Comparison of ENCODE assay signal across 1 cellular context in the genomic region with DNA sequence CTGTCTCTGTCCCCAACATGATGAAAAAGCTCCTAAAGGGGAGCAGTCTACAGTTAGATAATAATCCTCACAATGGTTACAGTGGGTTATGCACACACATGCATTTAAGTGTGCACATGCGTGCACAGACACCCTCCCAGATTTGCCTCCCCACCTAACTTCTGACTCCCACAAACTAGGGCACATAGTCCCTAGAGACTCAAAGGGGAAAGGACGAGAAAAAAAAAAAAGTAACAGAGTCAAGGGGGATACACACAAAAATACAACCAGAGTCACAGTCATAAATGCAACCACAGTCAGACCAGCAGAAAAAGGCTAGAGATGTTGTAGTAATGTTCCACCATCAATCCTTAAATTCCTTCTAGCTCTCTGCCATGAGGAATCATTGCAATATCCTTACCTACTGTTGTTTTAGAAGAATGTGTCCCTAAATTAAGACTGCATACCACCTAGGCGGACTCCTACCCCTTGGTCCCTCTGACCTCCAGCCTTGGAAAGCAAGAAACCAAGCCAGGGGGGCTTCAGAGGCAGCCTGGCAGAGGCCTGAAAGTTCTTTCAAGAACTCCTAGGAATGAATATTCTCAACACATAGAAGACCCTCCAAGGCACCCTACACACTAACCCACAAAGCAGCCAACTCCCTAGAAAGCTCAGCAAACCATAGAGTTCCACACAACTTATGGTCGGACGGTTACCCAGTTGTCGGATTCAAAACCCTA.
TF ChIP-seq lines count a peak whose summit lies in the region.

No MANE protein-coding gene starts in this region.

TF ChIP-seq in WTC11, 78 proteins besides CTCF, POLR2A, EP300 and RAD21 (continued from another document):
- TF ChIP-seq SMAD3 (CRISPR knock-in tag; IDR thresholded peaks at IDR 0.05; ENCODE audit: borderline replicate concordance) (no peak), ZNF138 (CRISPR knock-in tag; conservative IDR thresholded peaks at IDR 0.05) (no peak), ESRRA (CRISPR knock-in tag; IDR thresholded peaks at IDR 0.05; ENCODE audit: borderline replicate concordance) (no peak), OVOL2 (CRISPR knock-in tag; IDR thresholded peaks at IDR 0.05; ENCODE audit: borderline replicate concordance) (no peak), FOXK1 (CRISPR knock-in tag; IDR thresholded peaks at IDR 0.05) (no peak)
- TF ChIP-seq, protein P1, sequence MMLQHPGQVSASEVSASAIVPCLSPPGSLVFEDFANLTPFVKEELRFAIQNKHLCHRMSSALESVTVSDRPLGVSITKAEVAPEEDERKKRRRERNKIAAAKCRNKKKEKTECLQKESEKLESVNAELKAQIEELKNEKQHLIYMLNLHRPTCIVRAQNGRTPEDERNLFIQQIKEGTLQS (CRISPR knock-in tag; conservative IDR thresholded peaks at IDR 0.05) = no peak
- TF ChIP-seq, protein P2, sequence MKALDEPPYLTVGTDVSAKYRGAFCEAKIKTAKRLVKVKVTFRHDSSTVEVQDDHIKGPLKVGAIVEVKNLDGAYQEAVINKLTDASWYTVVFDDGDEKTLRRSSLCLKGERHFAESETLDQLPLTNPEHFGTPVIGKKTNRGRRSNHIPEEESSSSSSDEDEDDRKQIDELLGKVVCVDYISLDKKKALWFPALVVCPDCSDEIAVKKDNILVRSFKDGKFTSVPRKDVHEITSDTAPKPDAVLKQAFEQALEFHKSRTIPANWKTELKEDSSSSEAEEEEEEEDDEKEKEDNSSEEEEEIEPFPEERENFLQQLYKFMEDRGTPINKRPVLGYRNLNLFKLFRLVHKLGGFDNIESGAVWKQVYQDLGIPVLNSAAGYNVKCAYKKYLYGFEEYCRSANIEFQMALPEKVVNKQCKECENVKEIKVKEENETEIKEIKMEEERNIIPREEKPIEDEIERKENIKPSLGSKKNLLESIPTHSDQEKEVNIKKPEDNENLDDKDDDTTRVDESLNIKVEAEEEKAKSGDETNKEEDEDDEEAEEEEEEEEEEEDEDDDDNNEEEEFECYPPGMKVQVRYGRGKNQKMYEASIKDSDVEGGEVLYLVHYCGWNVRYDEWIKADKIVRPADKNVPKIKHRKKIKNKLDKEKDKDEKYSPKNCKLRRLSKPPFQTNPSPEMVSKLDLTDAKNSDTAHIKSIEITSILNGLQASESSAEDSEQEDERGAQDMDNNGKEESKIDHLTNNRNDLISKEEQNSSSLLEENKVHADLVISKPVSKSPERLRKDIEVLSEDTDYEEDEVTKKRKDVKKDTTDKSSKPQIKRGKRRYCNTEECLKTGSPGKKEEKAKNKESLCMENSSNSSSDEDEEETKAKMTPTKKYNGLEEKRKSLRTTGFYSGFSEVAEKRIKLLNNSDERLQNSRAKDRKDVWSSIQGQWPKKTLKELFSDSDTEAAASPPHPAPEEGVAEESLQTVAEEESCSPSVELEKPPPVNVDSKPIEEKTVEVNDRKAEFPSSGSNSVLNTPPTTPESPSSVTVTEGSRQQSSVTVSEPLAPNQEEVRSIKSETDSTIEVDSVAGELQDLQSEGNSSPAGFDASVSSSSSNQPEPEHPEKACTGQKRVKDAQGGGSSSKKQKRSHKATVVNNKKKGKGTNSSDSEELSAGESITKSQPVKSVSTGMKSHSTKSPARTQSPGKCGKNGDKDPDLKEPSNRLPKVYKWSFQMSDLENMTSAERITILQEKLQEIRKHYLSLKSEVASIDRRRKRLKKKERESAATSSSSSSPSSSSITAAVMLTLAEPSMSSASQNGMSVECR (CRISPR knock-in tag; IDR thresholded peaks at IDR 0.05; ENCODE audit: borderline replicate concordance) = no peak
